In genomic region chrY:16000801-16001200, GRCh38 we compare ENCODE assay signal across 15 cellular contexts.
A peak's percentile ranks its signal among the peaks of the same experiment; 100 is the strongest.
DNase-seq lines count a peak whose midpoint lies in the region; ATAC-seq and FAIRE-seq lines count a peak whose summit lies in the region.
"Had no signal": no experiment of that assay in that cellular context is flagged by ENCODE, and none has a peak within 500 bp of the region (broad histone marks: within the 10 kb centered on the region; RNA-seq: fewer than 3 reads in every experiment).

No MANE protein-coding gene starts in this region.

- FAIRE-seq in RCC 7860 (lab: Jason Lieb, UNC): peak; percentile 75
- FAIRE-seq: GM12892 had no signal

- peak overlapping the region; percentile 40 for H3K27ac ChIP-seq in epithelial cell of prostate
- H3K27ac ChIP-seq: 22Rv1, BLaER1 had no signal

- no peak for ATAC-seq in GM21723 (IDR thresholded peaks at IDR 0.05; ENCODE audit: unreplicated experiment)

- peak; percentile 45 for DNase-seq in A172 (ENCODE audit: low spot score)
- peak; percentile 12 for DNase-seq in RCC 7860 (ENCODE audit: low spot score)
- no peak for DNase-seq in epithelial cell of prostate (ENCODE audit: low read depth, low spot score)
- DNase-seq in kidney glomerular epithelial cell (lab: John Stamatoyannopoulos, UW): peak; percentile 3
- no peak for DNase-seq in NCI-H1105 treated with DMSO at 0.1 percent for 48 hours (lab: John Stamatoyannopoulos, UW)
- no peak for DNase-seq in cerebellum (ENCODE audit: low spot score)
- DNase-seq: AML-193; Caco-2; CD8-positive, alpha-beta memory T cell; DND-41; GDM1 had no signal

Comparison
In these comparisons a context has a peak if more than half of its experiments do, and no peak if none do; other contexts are left out.
1. DNase-seq: peak in A172 (single experiment), RCC 7860 (single experiment) and kidney glomerular epithelial cell (single experiment); none in epithelial cell of prostate (single experiment), NCI-H1105 treated with DMSO at 0.1 percent for 48 hours (single experiment) and cerebellum (single experiment).